Comparison of ENCODE assay signal across 8 cellular contexts in genomic region chr18:74963820-74964446, GRCh38.
DNase-seq lines count a peak whose midpoint lies in the region; ATAC-seq lines count a peak whose summit lies in the region.

No MANE protein-coding gene starts in this region.

- intact Hi-C loops in sciatic nerve (cut with DNase I) = no loop called here

- no peak overlapping the region for H3K4me3 Mint-ChIP-seq in T-helper 2 cell treated with Interferon-gamma antibody and Interleukin-4, amounts not matched to agents 5 μg/mL and 100 μg/mL, for 36 hours

- no peaks in the 10 kb centered on the region for H3K27me3 Mint-ChIP-seq in T-helper 2 cell treated with Interferon-gamma antibody and Interleukin-4, amounts not matched to agents 5 μg/mL and 100 μg/mL, for 36 hours (ENCODE audit: low read depth)

- no peaks in the 10 kb centered on the region for H3K36me3 Mint-ChIP-seq in T-helper 2 cell treated with Interferon-gamma antibody and Interleukin-4, amounts not matched to agents 5 μg/mL and 100 μg/mL, for 36 hours (ENCODE audit: low read depth)

- no peak overlapping the region for H3K27ac Mint-ChIP-seq in T-helper 2 cell treated with Interferon-gamma antibody and Interleukin-4, amounts not matched to agents 5 μg/mL and 100 μg/mL, for 36 hours

- H3K4me1 Mint-ChIP-seq in T-helper 2 cell treated with Interferon-gamma antibody and Interleukin-4, amounts not matched to agents 5 μg/mL and 100 μg/mL, for 36 hours (ENCODE audit: low read depth) = no peaks in the 10 kb centered on the region

- DNase-seq in EH (ENCODE audit: low read depth) = peak; percentile 59
- DNase-seq in HT-29 (ENCODE audit: low spot score) = peak; percentile 57
- DNase-seq in OCI-M1 (lab: John Stamatoyannopoulos, UW) = peak; percentile 84
- peak; percentile 37 for DNase-seq in fibroblast of the conjunctiva (ENCODE audit: low read depth)
- DNase-seq in sciatic nerve (ENCODE audit: low spot score) = no peak
- DNase-seq in activated effector memory CD4-positive, alpha-beta T cell treated with Interleukin-2 at 50 U/mL for 16 hours = no peak
- no peak for DNase-seq in T-helper 2 cell treated with Interferon-gamma antibody and Interleukin-4, amounts not matched to agents 5 μg/mL and 100 μg/mL, for 36 hours (ENCODE audit: low spot score)

- ATAC-seq in GM21423 (IDR thresholded peaks at IDR 0.05; ENCODE audit: unreplicated experiment) = peak; percentile 88
- peak; percentile 84 for ATAC-seq in sciatic nerve

- no peaks in the 10 kb centered on the region for H3K9me3 Mint-ChIP-seq in T-helper 2 cell treated with Interferon-gamma antibody and Interleukin-4, amounts not matched to agents 5 μg/mL and 100 μg/mL, for 36 hours

Comparison
In these comparisons a context has a peak if more than half of its experiments do, and no peak if none do; other contexts are left out.
1. DNase-seq: peak in EH (single experiment), HT-29 (single experiment), OCI-M1 (single experiment) and fibroblast of the conjunctiva (single experiment); none in sciatic nerve (single experiment), activated effector memory CD4-positive, alpha-beta T cell treated with Interleukin-2 at 50 U/mL for 16 hours (single experiment) and T-helper 2 cell treated with Interferon-gamma antibody and Interleukin-4, amounts not matched to agents 5 μg/mL and 100 μg/mL, for 36 hours (single experiment).